ENCODE assay signal across 12 cellular contexts in genomic region chr5:89435347-89435746, GRCh38.
DNase-seq lines count a peak whose midpoint lies in the region; ATAC-seq and TF ChIP-seq lines count a peak whose summit lies in the region.
"Had no signal": no experiment of that assay in that cellular context is flagged by ENCODE, and none has a peak within 500 bp of the region (broad histone marks: within the 10 kb centered on the region; RNA-seq: fewer than 3 reads in every experiment).

No MANE protein-coding gene starts in this region.

- H3K4me3 ChIP-seq in GM23338 = no peak overlapping the region
- no peak overlapping the region for H3K4me3 ChIP-seq in spleen
- H3K4me3 ChIP-seq in colonic mucosa = no peak overlapping the region

- H3K9me3 ChIP-seq in spleen (no peaks in the 10 kb centered on the region), colonic mucosa (no peaks in the 10 kb centered on the region)

- H3K27ac Mint-ChIP-seq in GM23338 = no peak overlapping the region
- H3K27ac Mint-ChIP-seq: stimulated activated naive CD8-positive, alpha-beta T cell treated with anti-CD3 and anti-CD28 coated beads, Interleukin-15, Interleukin-2, amounts not matched to agents 100 ng/mL and 50 ng/mL, for 24 hours had no signal

- H3K4me1 Mint-ChIP-seq in GM23338 = peaks cover 11% of the 10 kb centered on the region

- DNase-seq in GM23338 (ENCODE audit: low spot score) (no peak), spleen (no peak), NCI-H187 (lab: John Stamatoyannopoulos, UW) (no peak), colonic mucosa (no peak), NCI-H2196 treated with DMSO at 0.1 percent for 48 hours (lab: John Stamatoyannopoulos, UW; ENCODE audit: unreplicated experiment) (no peak), GF-D8 (lab: John Stamatoyannopoulos, UW) (no peak)
- DNase-seq: activated CD4-positive, CD25-positive, alpha-beta regulatory T cell; NCI-H345; SHP77 treated with DMSO at 0.1 percent for 48 hours had no signal

- no peaks in the 10 kb centered on the region for H3K9me3 Mint-ChIP-seq in GM23338
- H3K9me3 Mint-ChIP-seq: stimulated activated naive CD8-positive, alpha-beta T cell treated with anti-CD3 and anti-CD28 coated beads, Interleukin-15, Interleukin-2, amounts not matched to agents 100 ng/mL and 50 ng/mL, for 24 hours had no signal

- H4K20me1 ChIP-seq in GM23338 (replicated peaks; ENCODE audit: insufficient read depth) = no peaks in the 10 kb centered on the region

- H3K36me3 ChIP-seq in GM23338 (ENCODE audit: insufficient read depth) = no peaks in the 10 kb centered on the region
- no peaks in the 10 kb centered on the region for H3K36me3 ChIP-seq in spleen
- H3K36me3 ChIP-seq in colonic mucosa = no peaks in the 10 kb centered on the region

- TF ChIP-seq CTCF in GM23338 (conservative IDR thresholded peaks at IDR 0.05; ENCODE audit: low read depth in 2 of 2) (no peak), spleen (IDR thresholded peaks at IDR 0.05 in 8 of 11, conservative IDR thresholded peaks at IDR 0.05 in 3 of 11) (no peak), colonic mucosa (IDR thresholded peaks at IDR 0.05) (no peak)

- no peaks in the 10 kb centered on the region for H3K36me3 Mint-ChIP-seq in GM23338 (ENCODE audit: low read depth)

- intact Hi-C loops in spleen (cut with DNase I; ENCODE audit: low total_unique reads) = no loop called here
- intact Hi-C loops in colonic mucosa (cut with DNase I) = no loop called here

- no peak overlapping the region for H3K9ac ChIP-seq in colonic mucosa (ENCODE audit: low read depth in 2 of 2, low read length in 2 of 2)

- H3K27me3 ChIP-seq in GM23338 (ENCODE audit: insufficient read depth) (no peaks in the 10 kb centered on the region), spleen (replicated peaks in 1 of 7) (no peaks in the 10 kb centered on the region), colonic mucosa (no peaks in the 10 kb centered on the region)

- H2AFZ ChIP-seq in GM23338 = 0 out of 2 replicates have a peak overlapping the region, but pooled peaks have one; percentile 19

- H3K4me2 ChIP-seq in GM23338 = no peak overlapping the region

- TF ChIP-seq POLR2A in spleen (IDR thresholded peaks at IDR 0.05) = no peak

- no peak overlapping the region for H3K4me3 Mint-ChIP-seq in GM23338
- H3K4me3 Mint-ChIP-seq: stimulated activated naive CD8-positive, alpha-beta T cell treated with anti-CD3 and anti-CD28 coated beads, Interleukin-15, Interleukin-2, amounts not matched to agents 100 ng/mL and 50 ng/mL, for 24 hours had no signal

- no peaks in the 10 kb centered on the region for H3K4me1 ChIP-seq in GM23338 (ENCODE audit: insufficient read depth)
- H3K4me1 ChIP-seq in spleen = peaks cover 0 to 31% (median 0%) of the 10 kb centered on the region in 6 donors
- H3K4me1 ChIP-seq in colonic mucosa = no peaks in the 10 kb centered on the region

- peaks cover 2% of the 10 kb centered on the region for H3K27me3 Mint-ChIP-seq in GM23338 (ENCODE audit: insufficient read depth, low read depth, poor library complexity)
- H3K27me3 Mint-ChIP-seq: stimulated activated naive CD8-positive, alpha-beta T cell treated with anti-CD3 and anti-CD28 coated beads, Interleukin-15, Interleukin-2, amounts not matched to agents 100 ng/mL and 50 ng/mL, for 24 hours had no signal

- WGBS in spleen, 5 donors = 64 to 80% (median 67%) methylated on average over 4 of the region's 4 CpGs

- no peaks in the 10 kb centered on the region for H3K9me2 ChIP-seq in GM23338 (ENCODE audit: insufficient read depth)

- no peaks in the 10 kb centered on the region for H3K79me2 ChIP-seq in GM23338 (replicated peaks; ENCODE audit: insufficient read depth)

- ATAC-seq in GM19025 (IDR thresholded peaks at IDR 0.05; ENCODE audit: low read depth, unreplicated experiment) (peak; percentile 87), GM23338 (no peak), HG03175 (IDR thresholded peaks at IDR 0.05; ENCODE audit: unreplicated experiment) (peak; percentile 69)

- H3F3A ChIP-seq in GM23338 (replicated peaks; ENCODE audit: low read depth) = no peaks in the 10 kb centered on the region

- H3K27ac ChIP-seq in GM23338 (ENCODE audit: low read depth) (no peak overlapping the region), spleen (peak overlapping the region; percentile 19 to 74 (median 40)), colonic mucosa (no peak overlapping the region)

TF ChIP-seq in GM23338, 12 proteins besides CTCF, POLR2A, EP300 and RAD21:
- no peak for TF ChIP-seq POLR2AphosphoS5 (IDR thresholded peaks at IDR 0.05; ENCODE audit: low read depth)

Comparison
In these comparisons a context has a peak if more than half of its experiments do, and no peak if none do; other contexts are left out.
1. H3K27ac ChIP-seq: peak in spleen (8 of 8); none in GM23338 (single experiment) and colonic mucosa (single experiment).